Comparison of ENCODE assay signal across 28 cellular contexts in genomic region chr22:30017824-30018223, GRCh38.
"Had no signal": no experiment of that assay in that cellular context is flagged by ENCODE, and none has a peak within 500 bp of the region (broad histone marks: within the 10 kb centered on the region; RNA-seq: fewer than 3 reads in every experiment).

No MANE protein-coding gene starts in this region.

- H3K4me1 Mint-ChIP-seq: central memory CD8-positive, alpha-beta T cell had no signal

- H3K4me3 ChIP-seq: colonic mucosa, esophagus muscularis mucosa, gastrocnemius medialis, heart right ventricle, left lung, right atrium auricular region, smooth muscle cell, stomach, thyroid gland had no signal

- ATAC-seq: gastrocnemius medialis; heart right ventricle; left cardiac atrium; left lung; naive thymus-derived CD8-positive, alpha-beta T cell; sciatic nerve; stimulated activated effector memory CD8-positive, alpha-beta T cell treated with anti-CD3 and anti-CD28 coated beads, Interleukin-12 subunit alpha, Interleukin-12 subunit beta, amount 100 ng/mL, for 72 hours had no signal

- DNase-seq: colonic mucosa; effector CD8-positive, alpha-beta T cell; endodermal cell; gastrocnemius medialis; heart right ventricle; hippocampal formation; left cardiac atrium; left lung; mesendoderm; naive thymus-derived CD8-positive, alpha-beta T cell; nephron progenitor cell; nucleus accumbens; stimulated activated CD4-positive, alpha-beta T cell treated with anti-CD3 and anti-CD28 coated beads, Interleukin-12 subunit alpha, Interleukin-12 subunit beta, amount 100 ng/mL, for 4 hours; stimulated activated CD4-positive, alpha-beta T cell treated with anti-CD3 and anti-CD28 coated beads, Interleukin-2, amount 100 ng/mL, for 24 hours; stimulated activated CD4-positive, alpha-beta T cell treated with anti-CD3 and anti-CD28 coated beads, Interleukin-4, amount 100 ng/mL, for 24 hours; stimulated activated naive CD4-positive, alpha-beta T cell treated with Interleukin-2 at 50 U/mL for 16 hours; stomach; thyroid gland had no signal

- H3K9ac ChIP-seq: parathyroid adenoma had no signal

- H2AFZ ChIP-seq: parathyroid adenoma had no signal

- H3K4me3 Mint-ChIP-seq: central memory CD8-positive, alpha-beta T cell; dendritic cell treated with granulocyte-macrophage colony-stimulating factor and Interleukin-4, amounts not matched to agents 40 ng/mL and 50 ng/mL, for 4 days; endodermal cell; naive thymus-derived CD8-positive, alpha-beta T cell; nephron progenitor cell; stimulated activated effector memory CD8-positive, alpha-beta T cell treated with anti-CD3 and anti-CD28 coated beads, Interleukin-12 subunit alpha, Interleukin-12 subunit beta, amount 100 ng/mL, for 72 hours; type B pancreatic cell had no signal

- H3K27ac ChIP-seq: colonic mucosa, esophagus muscularis mucosa, gastrocnemius medialis, heart right ventricle, left lung, parathyroid adenoma, right atrium auricular region, stomach, thyroid gland had no signal

- H3K27me3 Mint-ChIP-seq: central memory CD8-positive, alpha-beta T cell; dendritic cell treated with granulocyte-macrophage colony-stimulating factor and Interleukin-4, amounts not matched to agents 40 ng/mL and 50 ng/mL, for 4 days; naive thymus-derived CD8-positive, alpha-beta T cell; progenitor cell of endocrine pancreas; type B pancreatic cell had no signal

- H3K27ac Mint-ChIP-seq: dendritic cell treated with granulocyte-macrophage colony-stimulating factor and Interleukin-4, amounts not matched to agents 40 ng/mL and 50 ng/mL, for 4 days; endodermal cell; naive thymus-derived CD8-positive, alpha-beta T cell; nephron progenitor cell; progenitor cell of endocrine pancreas; stimulated activated effector memory CD8-positive, alpha-beta T cell treated with anti-CD3 and anti-CD28 coated beads, Interleukin-12 subunit alpha, Interleukin-12 subunit beta, amount 100 ng/mL, for 72 hours; type B pancreatic cell had no signal

- H3K9me3 ChIP-seq: colonic mucosa, esophagus muscularis mucosa, gastrocnemius medialis, heart right ventricle, left lung, right atrium auricular region, stomach, thyroid gland had no signal

- H3K4me2 ChIP-seq: smooth muscle cell had no signal

- H3K4me1 ChIP-seq: colonic mucosa, gastrocnemius medialis, left lung, parathyroid adenoma had no signal

- H3K27me3 ChIP-seq: colonic mucosa, esophagus muscularis mucosa, gastrocnemius medialis, heart right ventricle, left lung, right atrium auricular region, stomach, thyroid gland had no signal

- H3K9me3 Mint-ChIP-seq: central memory CD8-positive, alpha-beta T cell; dendritic cell treated with granulocyte-macrophage colony-stimulating factor and Interleukin-4, amounts not matched to agents 40 ng/mL and 50 ng/mL, for 4 days; endodermal cell; naive thymus-derived CD8-positive, alpha-beta T cell; nephron progenitor cell; stimulated activated effector memory CD8-positive, alpha-beta T cell treated with anti-CD3 and anti-CD28 coated beads, Interleukin-12 subunit alpha, Interleukin-12 subunit beta, amount 100 ng/mL, for 72 hours; type B pancreatic cell had no signal

- H3K79me2 ChIP-seq: parathyroid adenoma had no signal
